In the genomic region with DNA sequence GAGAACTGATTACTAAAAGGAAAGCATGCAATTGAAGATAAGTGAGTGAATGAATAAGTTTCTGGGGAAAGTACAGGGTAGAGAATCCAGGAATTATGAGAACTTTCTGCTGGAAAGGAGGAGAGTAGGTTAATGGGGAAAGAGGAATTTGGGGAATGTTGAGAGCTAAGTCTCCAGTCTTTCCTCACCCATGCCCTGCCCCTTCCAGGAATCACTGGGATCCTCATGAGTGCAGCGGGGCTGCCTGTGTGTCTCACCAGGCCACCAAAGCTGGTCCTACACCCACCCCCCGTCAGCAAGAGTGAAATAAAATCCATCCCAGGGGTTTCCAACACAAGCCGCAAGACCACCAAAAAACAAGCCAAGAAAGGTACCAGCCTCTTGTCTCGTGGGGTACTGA, we compare ENCODE assay signal across 2 cellular contexts.
TF ChIP-seq lines count a peak whose summit lies in the region.

No MANE protein-coding gene starts in this region.

TF ChIP-seq in IMR-90, 13 proteins besides CTCF, POLR2A, EP300 and RAD21:
- TF ChIP-seq MAFK (IDR thresholded peaks at IDR 0.05; ENCODE audit: low read depth, low read length) (no peak), RCOR1 (IDR thresholded peaks at IDR 0.05; ENCODE audit: insufficient replicate concordance, low read length) (no peak), SMC3 (IDR thresholded peaks at IDR 0.05; ENCODE audit: low read depth, low read length) (no peak), BHLHE40 (IDR thresholded peaks at IDR 0.05; ENCODE audit: low read depth, low read length) (no peak), CEBPB (IDR thresholded peaks at IDR 0.05; ENCODE audit: low read depth, low read length) (no peak), MXI1 (IDR thresholded peaks at IDR 0.05; ENCODE audit: borderline replicate concordance, low read depth, low read length) (no peak), NFE2L2 (IDR thresholded peaks at IDR 0.05; ENCODE audit: low read depth, low read length) (no peak), RFX5 (IDR thresholded peaks at IDR 0.05; ENCODE audit: low read depth, low read length) (no peak), FOS (IDR thresholded peaks at IDR 0.05; ENCODE audit: low read depth, low read length) (no peak), CHD1 (IDR thresholded peaks at IDR 0.05; ENCODE audit: low read depth, low read length) (no peak), MAZ (IDR thresholded peaks at IDR 0.05; ENCODE audit: borderline replicate concordance, low read depth, low read length) (no peak)
- TF ChIP-seq, protein P1, sequence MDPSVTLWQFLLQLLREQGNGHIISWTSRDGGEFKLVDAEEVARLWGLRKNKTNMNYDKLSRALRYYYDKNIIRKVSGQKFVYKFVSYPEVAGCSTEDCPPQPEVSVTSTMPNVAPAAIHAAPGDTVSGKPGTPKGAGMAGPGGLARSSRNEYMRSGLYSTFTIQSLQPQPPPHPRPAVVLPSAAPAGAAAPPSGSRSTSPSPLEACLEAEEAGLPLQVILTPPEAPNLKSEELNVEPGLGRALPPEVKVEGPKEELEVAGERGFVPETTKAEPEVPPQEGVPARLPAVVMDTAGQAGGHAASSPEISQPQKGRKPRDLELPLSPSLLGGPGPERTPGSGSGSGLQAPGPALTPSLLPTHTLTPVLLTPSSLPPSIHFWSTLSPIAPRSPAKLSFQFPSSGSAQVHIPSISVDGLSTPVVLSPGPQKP (IDR thresholded peaks at IDR 0.05; ENCODE audit: borderline replicate concordance, low read depth, low read length) = no peak
- TF ChIP-seq, protein P2, sequence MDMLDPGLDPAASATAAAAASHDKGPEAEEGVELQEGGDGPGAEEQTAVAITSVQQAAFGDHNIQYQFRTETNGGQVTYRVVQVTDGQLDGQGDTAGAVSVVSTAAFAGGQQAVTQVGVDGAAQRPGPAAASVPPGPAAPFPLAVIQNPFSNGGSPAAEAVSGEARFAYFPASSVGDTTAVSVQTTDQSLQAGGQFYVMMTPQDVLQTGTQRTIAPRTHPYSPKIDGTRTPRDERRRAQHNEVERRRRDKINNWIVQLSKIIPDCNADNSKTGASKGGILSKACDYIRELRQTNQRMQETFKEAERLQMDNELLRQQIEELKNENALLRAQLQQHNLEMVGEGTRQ (IDR thresholded peaks at IDR 0.05; ENCODE audit: low read depth, low read length) = no peak

TF ChIP-seq in H1, 55 proteins besides CTCF, POLR2A, EP300 and RAD21:
- TF ChIP-seq, protein P3, sequence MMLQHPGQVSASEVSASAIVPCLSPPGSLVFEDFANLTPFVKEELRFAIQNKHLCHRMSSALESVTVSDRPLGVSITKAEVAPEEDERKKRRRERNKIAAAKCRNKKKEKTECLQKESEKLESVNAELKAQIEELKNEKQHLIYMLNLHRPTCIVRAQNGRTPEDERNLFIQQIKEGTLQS (IDR thresholded peaks at IDR 0.05; ENCODE audit: insufficient read depth, low read depth, low read length) = no peak
- no peak for TF ChIP-seq HDAC2 (IDR thresholded peaks at IDR 0.05; ENCODE audit: borderline replicate concordance in 1 of 2, low read depth in 2 of 2, low read length in 2 of 2)
- TF ChIP-seq POU5F1 (IDR thresholded peaks at IDR 0.05; ENCODE audit: low read depth, low read length) = no peak
- TF ChIP-seq CBX5 (IDR thresholded peaks at IDR 0.05; ENCODE audit: low read depth, low read length) = no peak
- TF ChIP-seq GABPA (IDR thresholded peaks at IDR 0.05; ENCODE audit: borderline replicate concordance, insufficient read depth, low read length) = no peak
- no peak for TF ChIP-seq KDM4A (IDR thresholded peaks at IDR 0.05; ENCODE audit: low read depth, low read length, severe bottlenecking)
- no peak for TF ChIP-seq RFX5 (IDR thresholded peaks at IDR 0.05; ENCODE audit: borderline replicate concordance, low read depth, low read length)
- no peak for TF ChIP-seq ZNF274 (IDR thresholded peaks at IDR 0.05; ENCODE audit: borderline replicate concordance, extremely low read depth, low read length)
- TF ChIP-seq CHD2 (IDR thresholded peaks at IDR 0.05; ENCODE audit: low read length) = no peak
- no peak for TF ChIP-seq NRF1 (IDR thresholded peaks at IDR 0.05; ENCODE audit: low read depth, low read length)
- TF ChIP-seq, protein P4, sequence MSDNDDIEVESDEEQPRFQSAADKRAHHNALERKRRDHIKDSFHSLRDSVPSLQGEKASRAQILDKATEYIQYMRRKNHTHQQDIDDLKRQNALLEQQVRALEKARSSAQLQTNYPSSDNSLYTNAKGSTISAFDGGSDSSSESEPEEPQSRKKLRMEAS (IDR thresholded peaks at IDR 0.05) = no peak
- TF ChIP-seq PHF8 (conservative IDR thresholded peaks at IDR 0.05; ENCODE audit: low read depth, low read length) = no peak
- no peak for TF ChIP-seq JUN (IDR thresholded peaks at IDR 0.05; ENCODE audit: low read depth, low read length)
